1 cellular context compared by ENCODE assay signal in genomic region chr12:124939428-124940142, GRCh38.
TF ChIP-seq lines count a peak whose summit lies in the region.

No MANE protein-coding gene starts in this region.

TF ChIP-seq in HepG2, 621 proteins besides CTCF, POLR2A, EP300 and RAD21 (continued from another document and continues in another):
- TF ChIP-seq ZNF609 (CRISPR knock-in tag; IDR thresholded peaks at IDR 0.05; ENCODE audit: borderline replicate concordance) (no peak; the same call in 1 of the 2 replicates), TFAP4 (IDR thresholded peaks at IDR 0.05; ENCODE audit: borderline replicate concordance, low read depth) (peak; percentile 65; the same call in 1 of the 2 replicates), ZNF780A (CRISPR knock-in tag; IDR thresholded peaks at IDR 0.05) (peak; percentile 78), ZNF740 (CRISPR knock-in tag; IDR thresholded peaks at IDR 0.05) (no peak), ZNF253 (CRISPR knock-in tag; IDR thresholded peaks at IDR 0.05; ENCODE audit: borderline replicate concordance) (no peak), ZSCAN20 (CRISPR knock-in tag; IDR thresholded peaks at IDR 0.05; ENCODE audit: borderline replicate concordance) (peak; percentile 84; the same call in 1 of the 2 replicates), ZSCAN5A (CRISPR knock-in tag; IDR thresholded peaks at IDR 0.05; ENCODE audit: borderline replicate concordance) (peak; percentile 98), TOE1 (CRISPR knock-in tag; IDR thresholded peaks at IDR 0.05) (no peak), SKI (IDR thresholded peaks at IDR 0.05; ENCODE audit: partially characterized antibody) (peak; percentile 43), MED8 (CRISPR knock-in tag; IDR thresholded peaks at IDR 0.05; ENCODE audit: insufficient replicate concordance) (no peak), HNF4G (IDR thresholded peaks at IDR 0.05; ENCODE audit: borderline replicate concordance, low read depth, low read length) (peak; percentile 6; the same call in 1 of the 2 replicates), HNF4G (CRISPR knock-in tag; IDR thresholded peaks at IDR 0.05; ENCODE audit: borderline replicate concordance, low read depth) (0 out of 2 replicates have a peak, but pooled peaks have one; percentile 56), DMAP1 (CRISPR knock-in tag; IDR thresholded peaks at IDR 0.05) (no peak), TBL1XR1 (IDR thresholded peaks at IDR 0.05; ENCODE audit: borderline replicate concordance, low read length, partially characterized antibody) (peak; percentile 15), ATM (IDR thresholded peaks at IDR 0.05; ENCODE audit: borderline replicate concordance) (no peak), REST (IDR thresholded peaks at IDR 0.05; ENCODE audit: borderline replicate concordance in 1 of 2, low read depth in 1 of 2, low read length in 2 of 2) (no peak), ZNF629 (CRISPR knock-in tag; conservative IDR thresholded peaks at IDR 0.05) (peak; percentile 68), ZFP1 (CRISPR knock-in tag; IDR thresholded peaks at IDR 0.05) (peak; percentile 85), ZFY (CRISPR knock-in tag; IDR thresholded peaks at IDR 0.05) (no peak; the same call in none of the 2 replicates), DR1 (CRISPR knock-in tag; IDR thresholded peaks at IDR 0.05) (no peak), ONECUT2 (CRISPR knock-in tag; IDR thresholded peaks at IDR 0.05) (no peak), ZSCAN30 (CRISPR knock-in tag; IDR thresholded peaks at IDR 0.05) (no peak; the same call in 1 of the 2 replicates), ZNF230 (CRISPR knock-in tag; IDR thresholded peaks at IDR 0.05) (no peak), ZNF670 (CRISPR knock-in tag; IDR thresholded peaks at IDR 0.05; ENCODE audit: borderline replicate concordance) (no peak), TCF7L2 (IDR thresholded peaks at IDR 0.05; ENCODE audit: low read depth, low read length) (no peak)
- TF ChIP-seq, protein P1, sequence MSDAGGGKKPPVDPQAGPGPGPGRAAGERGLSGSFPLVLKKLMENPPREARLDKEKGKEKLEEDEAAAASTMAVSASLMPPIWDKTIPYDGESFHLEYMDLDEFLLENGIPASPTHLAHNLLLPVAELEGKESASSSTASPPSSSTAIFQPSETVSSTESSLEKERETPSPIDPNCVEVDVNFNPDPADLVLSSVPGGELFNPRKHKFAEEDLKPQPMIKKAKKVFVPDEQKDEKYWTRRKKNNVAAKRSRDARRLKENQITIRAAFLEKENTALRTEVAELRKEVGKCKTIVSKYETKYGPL (CRISPR knock-in tag; IDR thresholded peaks at IDR 0.05): no peak; the same call in 1 of the 2 replicates
- TF ChIP-seq, protein P2, sequence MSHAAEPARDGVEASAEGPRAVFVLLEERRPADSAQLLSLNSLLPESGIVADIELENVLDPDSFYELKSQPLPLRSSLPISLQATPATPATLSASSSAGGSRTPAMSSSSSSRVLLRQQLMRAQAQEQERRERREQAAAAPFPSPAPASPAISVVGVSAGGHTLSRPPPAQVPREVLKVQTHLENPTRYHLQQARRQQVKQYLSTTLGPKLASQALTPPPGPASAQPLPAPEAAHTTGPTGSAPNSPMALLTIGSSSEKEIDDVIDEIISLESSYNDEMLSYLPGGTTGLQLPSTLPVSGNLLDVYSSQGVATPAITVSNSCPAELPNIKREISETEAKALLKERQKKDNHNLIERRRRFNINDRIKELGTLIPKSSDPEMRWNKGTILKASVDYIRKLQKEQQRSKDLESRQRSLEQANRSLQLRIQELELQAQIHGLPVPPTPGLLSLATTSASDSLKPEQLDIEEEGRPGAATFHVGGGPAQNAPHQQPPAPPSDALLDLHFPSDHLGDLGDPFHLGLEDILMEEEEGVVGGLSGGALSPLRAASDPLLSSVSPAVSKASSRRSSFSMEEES (CRISPR knock-in tag; IDR thresholded peaks at IDR 0.05): peak; percentile 44; the same call in 1 of the 2 replicates
- TF ChIP-seq, protein P3, sequence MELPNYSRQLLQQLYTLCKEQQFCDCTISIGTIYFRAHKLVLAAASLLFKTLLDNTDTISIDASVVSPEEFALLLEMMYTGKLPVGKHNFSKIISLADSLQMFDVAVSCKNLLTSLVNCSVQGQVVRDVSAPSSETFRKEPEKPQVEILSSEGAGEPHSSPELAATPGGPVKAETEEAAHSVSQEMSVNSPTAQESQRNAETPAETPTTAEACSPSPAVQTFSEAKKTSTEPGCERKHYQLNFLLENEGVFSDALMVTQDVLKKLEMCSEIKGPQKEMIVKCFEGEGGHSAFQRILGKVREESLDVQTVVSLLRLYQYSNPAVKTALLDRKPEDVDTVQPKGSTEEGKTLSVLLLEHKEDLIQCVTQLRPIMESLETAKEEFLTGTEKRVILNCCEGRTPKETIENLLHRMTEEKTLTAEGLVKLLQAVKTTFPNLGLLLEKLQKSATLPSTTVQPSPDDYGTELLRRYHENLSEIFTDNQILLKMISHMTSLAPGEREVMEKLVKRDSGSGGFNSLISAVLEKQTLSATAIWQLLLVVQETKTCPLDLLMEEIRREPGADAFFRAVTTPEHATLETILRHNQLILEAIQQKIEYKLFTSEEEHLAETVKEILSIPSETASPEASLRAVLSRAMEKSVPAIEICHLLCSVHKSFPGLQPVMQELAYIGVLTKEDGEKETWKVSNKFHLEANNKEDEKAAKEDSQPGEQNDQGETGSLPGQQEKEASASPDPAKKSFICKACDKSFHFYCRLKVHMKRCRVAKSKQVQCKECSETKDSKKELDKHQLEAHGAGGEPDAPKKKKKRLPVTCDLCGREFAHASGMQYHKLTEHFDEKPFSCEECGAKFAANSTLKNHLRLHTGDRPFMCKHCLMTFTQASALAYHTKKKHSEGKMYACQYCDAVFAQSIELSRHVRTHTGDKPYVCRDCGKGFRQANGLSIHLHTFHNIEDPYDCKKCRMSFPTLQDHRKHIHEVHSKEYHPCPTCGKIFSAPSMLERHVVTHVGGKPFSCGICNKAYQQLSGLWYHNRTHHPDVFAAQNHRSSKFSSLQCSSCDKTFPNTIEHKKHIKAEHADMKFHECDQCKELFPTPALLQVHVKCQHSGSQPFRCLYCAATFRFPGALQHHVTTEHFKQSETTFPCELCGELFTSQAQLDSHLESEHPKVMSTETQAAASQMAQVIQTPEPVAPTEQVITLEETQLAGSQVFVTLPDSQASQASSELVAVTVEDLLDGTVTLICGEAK (IDR thresholded peaks at IDR 0.05): no peak; the same call in 1 of the 2 replicates
- TF ChIP-seq, protein P3 (CRISPR knock-in tag; IDR thresholded peaks at IDR 0.05): peak; percentile 53; the same call in 1 of the 2 replicates
- TF ChIP-seq, protein P4, sequence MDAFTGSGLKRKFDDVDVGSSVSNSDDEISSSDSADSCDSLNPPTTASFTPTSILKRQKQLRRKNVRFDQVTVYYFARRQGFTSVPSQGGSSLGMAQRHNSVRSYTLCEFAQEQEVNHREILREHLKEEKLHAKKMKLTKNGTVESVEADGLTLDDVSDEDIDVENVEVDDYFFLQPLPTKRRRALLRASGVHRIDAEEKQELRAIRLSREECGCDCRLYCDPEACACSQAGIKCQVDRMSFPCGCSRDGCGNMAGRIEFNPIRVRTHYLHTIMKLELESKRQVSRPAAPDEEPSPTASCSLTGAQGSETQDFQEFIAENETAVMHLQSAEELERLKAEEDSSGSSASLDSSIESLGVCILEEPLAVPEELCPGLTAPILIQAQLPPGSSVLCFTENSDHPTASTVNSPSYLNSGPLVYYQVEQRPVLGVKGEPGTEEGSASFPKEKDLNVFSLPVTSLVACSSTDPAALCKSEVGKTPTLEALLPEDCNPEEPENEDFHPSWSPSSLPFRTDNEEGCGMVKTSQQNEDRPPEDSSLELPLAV (CRISPR knock-in tag; conservative IDR thresholded peaks at IDR 0.05; ENCODE audit: low read depth): 0 out of 2 replicates have a peak, but pooled peaks have one; percentile 42
